ENCODE assay signal across 8 cellular contexts in the genomic region with DNA sequence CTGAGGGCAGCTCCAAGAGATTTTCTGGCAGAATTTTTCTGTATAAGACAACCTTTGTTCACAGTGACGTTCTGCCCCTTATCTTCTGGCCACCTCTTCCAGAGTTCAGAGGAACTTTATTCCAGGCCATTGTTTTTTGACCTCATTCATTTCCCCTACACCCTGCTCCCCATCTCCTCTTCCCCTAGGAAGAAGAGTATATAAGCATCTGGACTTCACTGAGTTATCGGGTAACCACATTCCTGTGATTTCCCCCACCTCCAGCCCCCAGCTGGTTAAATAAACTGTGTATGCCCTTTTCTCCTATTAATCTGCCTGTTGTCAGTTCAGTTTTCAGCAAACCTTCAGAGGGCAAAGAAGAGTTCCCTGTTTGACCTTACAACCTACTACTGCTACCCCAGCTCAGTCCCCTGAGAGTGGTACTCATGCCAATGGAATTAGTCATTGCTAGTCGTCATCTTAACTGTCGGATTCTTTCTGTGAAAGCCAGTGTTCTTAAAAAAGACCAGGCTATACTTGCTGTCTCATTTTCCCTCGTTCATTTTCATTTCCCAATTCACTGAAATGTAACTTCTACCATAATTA. TPM values are rescaled to one million over a fixed set of nuclear protein-coding genes. Genes with fewer than 3 reads are reported as not detected.
DNase-seq lines count a peak whose midpoint lies in the region; ATAC-seq, FAIRE-seq and TF ChIP-seq lines count a peak whose summit lies in the region.

No MANE protein-coding gene starts in this region.

- no peaks in the 10 kb centered on the region for H3K27me3 ChIP-seq in pancreas

- no peak overlapping the region for H3K27ac Mint-ChIP-seq in endothelial cell (ENCODE audit: unreplicated experiment)

- peak; percentile 65 for ATAC-seq in GM18499 (IDR thresholded peaks at IDR 0.05; ENCODE audit: insufficient read depth, unreplicated experiment)
- peak; percentile 50 to 84 (median 80) for ATAC-seq in pancreas
- ATAC-seq in HG02610 (IDR thresholded peaks at IDR 0.05; ENCODE audit: unreplicated experiment), result no peak

- H3K27ac ChIP-seq in pancreas, result peak overlapping the region; percentile 4 to 71 (median 9)

- H3K4me3 ChIP-seq in pancreas, result no peak overlapping the region

- no peaks in the 10 kb centered on the region for H3K36me3 Mint-ChIP-seq in endothelial cell (ENCODE audit: low read depth, unreplicated experiment)

- H3K4me1 ChIP-seq in pancreas, result peaks cover 0 to 4% (median 0%) of the 10 kb centered on the region in 3 donors

- peaks cover 2% of the 10 kb centered on the region for H3K27me3 Mint-ChIP-seq in endothelial cell (ENCODE audit: unreplicated experiment)

- peak; percentile 57 for FAIRE-seq in pancreas (lab: Jason Lieb, UNC)

- peaks cover 8% of the 10 kb centered on the region for H3K4me1 Mint-ChIP-seq in endothelial cell (ENCODE audit: unreplicated experiment)

- intact Hi-C loops in pancreas (cut with DNase I), result loop anchor here in 1 of 3 donors (10.0 kb wide), 1 partner anchor 148 kb away; a partner anchor contains a TSS

- H3K9me3 ChIP-seq in pancreas, result no peaks in the 10 kb centered on the region

- no peaks in the 10 kb centered on the region for H3K9me3 Mint-ChIP-seq in endothelial cell (ENCODE audit: unreplicated experiment)

- no peak overlapping the region for H3K4me3 Mint-ChIP-seq in endothelial cell (ENCODE audit: unreplicated experiment)

- WGBS in pancreas, 2 donors, result 30 to 39% methylated on average over 5 of the region's 5 CpGs

- DNase-seq in LoVo (ENCODE audit: low spot score) (peak; percentile 57), endothelial cell (ENCODE audit: low spot score) (peak; percentile 5), pancreas (peak in 2 of 6 donors; percentile 14 to 17), DMS114 treated with DMSO at 0.1 percent for 48 hours (lab: John Stamatoyannopoulos, UW; ENCODE audit: unreplicated experiment) (no peak)
- DNase-seq in stimulated activated CD4-positive, alpha-beta T cell treated with anti-CD3 and anti-CD28 coated beads, Interleukin-4, amount 100 ng/mL, for 24 hours, result no peak
- no peak for DNase-seq in activated CD4-positive, alpha-beta T cell treated with anti-CD3 and anti-CD28 coated beads for 1 hour

- TF ChIP-seq CTCF in endothelial cell (IDR thresholded peaks at IDR 0.05; ENCODE audit: unreplicated experiment), result no peak
- TF ChIP-seq CTCF in pancreas (IDR thresholded peaks at IDR 0.05), result no peak

- H3K36me3 ChIP-seq in pancreas, result no peaks in the 10 kb centered on the region

RNA-seq across cellular contexts. Expression of a gene that starts 14.3 kb away (rescaled TPM):
- total RNA-seq in endothelial cell (ENCODE audit: unreplicated experiment), result 2.2 TPM
- 1 to 10 TPM; 4.3 to 6.2 (median 5.7) TPM for total RNA-seq in pancreas
- 1 to 10 TPM; 1.1 to 1.3 TPM for polyA plus RNA-seq in pancreas

RNA-seq across cellular contexts. Expression of a gene that starts 30.1 kb away (rescaled TPM):
- total RNA-seq in endothelial cell (ENCODE audit: unreplicated experiment) (0.41 TPM), pancreas (10 to 100 TPM; 12.3 to 19.5 (median 14.2) TPM)
- polyA plus RNA-seq in pancreas, result 1 to 10 TPM; 2.1 to 4.5 TPM

Comparison
In these comparisons a context has a peak if more than half of its experiments do, and no peak if none do; other contexts are left out.
1. DNase-seq: peak in LoVo (single experiment) and endothelial cell (single experiment); none in stimulated activated CD4-positive, alpha-beta T cell treated with anti-CD3 and anti-CD28 coated beads, Interleukin-4, amount 100 ng/mL, for 24 hours (single experiment), activated CD4-positive, alpha-beta T cell treated with anti-CD3 and anti-CD28 coated beads for 1 hour (single experiment) and DMS114 treated with DMSO at 0.1 percent for 48 hours (single experiment).